ENCODE assay signal across 22 cellular contexts in genomic region chr17:5846001-5846400, GRCh38.
"Had no signal": no experiment of that assay in that cellular context is flagged by ENCODE, and none has a peak within 500 bp of the region (broad histone marks: within the 10 kb centered on the region; RNA-seq: fewer than 3 reads in every experiment).

No MANE protein-coding gene starts in this region.

- ATAC-seq: body of pancreas, left ventricle myocardium superior had no signal

- H3K4me1 Mint-ChIP-seq: activated B cell treated with CpG ODN at 0.5 μM for 24 hours; activated naive CD8-positive, alpha-beta T cell treated with anti-CD3 and anti-CD28 coated beads for 36 hours; nephron had no signal

- DNase-seq: activated B cell treated with CpG ODN at 0.5 μM for 24 hours; activated CD4-positive, alpha-beta T cell treated with anti-CD3 and anti-CD28 coated beads, Interleukin-2, amount 50 U/mL, for 4 hours; activated CD8-positive, alpha-beta memory T cell treated with anti-CD3 and anti-CD28 coated beads for 24 hours; activated effector memory CD4-positive, alpha-beta T cell treated with Interleukin-2 at 50 U/mL for 16 hours; activated naive CD4-positive, alpha-beta T cell treated with anti-CD3 and anti-CD28 coated beads for 36 hours; activated naive CD8-positive, alpha-beta T cell treated with anti-CD3 and anti-CD28 coated beads for 36 hours; adrenal gland; aorta; body of pancreas; colonic mucosa; effector CD8-positive, alpha-beta T cell; left ventricle myocardium superior; right lobe of liver; stimulated activated CD4-positive, alpha-beta T cell treated with anti-CD3 and anti-CD28 coated beads, Interleukin-2, amount 100 ng/mL, for 48 hours; stimulated activated naive CD4-positive, alpha-beta T cell treated with Interleukin-2 at 50 U/mL for 16 hours; T-helper 2 cell had no signal

- H3K4me3 ChIP-seq: adrenal gland, body of pancreas, colonic mucosa, right lobe of liver, tibial nerve had no signal

- H3K4me1 ChIP-seq: adrenal gland, body of pancreas, colonic mucosa, right lobe of liver, tibial nerve had no signal

- H3K27ac Mint-ChIP-seq: activated B cell treated with CpG ODN at 0.5 μM for 24 hours; activated naive CD4-positive, alpha-beta T cell treated with anti-CD3 and anti-CD28 coated beads for 36 hours; activated naive CD8-positive, alpha-beta T cell treated with anti-CD3 and anti-CD28 coated beads for 36 hours; nephron had no signal

- H3K4me3 Mint-ChIP-seq: activated B cell treated with CpG ODN at 0.5 μM for 24 hours; activated naive CD4-positive, alpha-beta T cell treated with anti-CD3 and anti-CD28 coated beads for 36 hours; activated naive CD8-positive, alpha-beta T cell treated with anti-CD3 and anti-CD28 coated beads for 36 hours; nephron had no signal

- H3K9me3 Mint-ChIP-seq: activated naive CD4-positive, alpha-beta T cell treated with anti-CD3 and anti-CD28 coated beads for 36 hours; activated naive CD8-positive, alpha-beta T cell treated with anti-CD3 and anti-CD28 coated beads for 36 hours had no signal

- H3K9me3 ChIP-seq: adrenal gland, body of pancreas, colonic mucosa, right lobe of liver, tibial nerve had no signal

- H3K36me3 ChIP-seq: adrenal gland, colonic mucosa, right lobe of liver, tibial nerve had no signal

- H3K27ac ChIP-seq: adrenal gland, body of pancreas, colonic mucosa, epithelial cell of prostate, right lobe of liver, tibial nerve had no signal

- H3K27me3 ChIP-seq: adrenal gland, body of pancreas, colonic mucosa, right lobe of liver, tibial nerve had no signal

- FAIRE-seq: endometrium, frontal cortex, islet of Langerhans had no signal

- H3K36me3 Mint-ChIP-seq: activated naive CD8-positive, alpha-beta T cell treated with anti-CD3 and anti-CD28 coated beads for 36 hours had no signal
